20 cellular contexts compared by ENCODE assay signal in the genomic region with DNA sequence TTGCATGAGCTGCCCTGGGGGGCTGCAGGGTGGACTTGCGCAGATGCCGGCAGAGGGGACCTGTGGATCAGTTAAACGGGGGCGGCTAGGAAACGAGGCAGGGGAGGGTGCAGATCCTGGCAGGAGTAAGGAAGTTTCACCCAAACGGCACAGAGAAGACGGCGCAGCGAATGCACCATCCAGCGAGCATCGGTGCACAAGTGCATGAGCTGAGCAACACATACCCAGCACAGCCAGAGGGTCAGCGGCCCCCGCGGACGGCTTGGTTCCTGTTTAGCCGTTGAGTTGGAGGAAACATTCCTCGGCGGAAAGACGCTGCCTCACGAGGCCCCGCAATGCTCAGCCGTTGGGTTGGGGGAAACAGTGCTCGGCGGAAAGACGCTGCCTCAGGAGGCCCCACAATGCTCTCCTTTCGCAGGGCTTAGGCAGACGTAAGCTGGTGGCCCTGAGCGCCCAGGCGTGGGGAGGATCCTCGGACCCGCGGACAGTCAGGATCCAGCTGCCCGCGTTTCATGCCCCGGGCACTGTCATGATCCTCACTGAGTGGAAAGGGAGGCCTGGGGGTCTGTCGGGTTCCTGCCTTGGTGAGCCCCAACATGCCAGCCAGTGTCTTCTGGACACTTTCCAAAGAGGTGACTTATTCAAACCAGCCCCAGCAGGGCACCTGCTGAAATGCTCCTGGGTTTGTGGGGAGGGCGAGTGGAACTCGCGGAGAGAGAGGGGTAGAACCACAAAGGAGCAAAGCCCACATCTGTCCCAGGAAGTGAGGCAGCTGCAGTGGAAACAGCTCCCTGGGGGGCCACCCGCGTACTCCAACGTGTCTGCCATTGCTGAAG.
DNase-seq lines count a peak whose midpoint lies in the region; ATAC-seq and TF ChIP-seq lines count a peak whose summit lies in the region.
"Had no signal": no experiment of that assay in that cellular context is flagged by ENCODE, and none has a peak within 500 bp of the region (broad histone marks: within the 10 kb centered on the region; RNA-seq: fewer than 3 reads in every experiment).

No MANE protein-coding gene starts in this region.

- H3K4me3 ChIP-seq in adrenal gland: no peak overlapping the region
- no peak overlapping the region for H3K4me3 ChIP-seq in left lung
- H3K4me3 ChIP-seq in uterus: no peak overlapping the region
- H3K4me3 ChIP-seq: upper lobe of left lung had no signal

- H3K27me3 ChIP-seq in adrenal gland (no peaks in the 10 kb centered on the region), left lung (peaks cover 0 to 2% of the 10 kb centered on the region in 2 donors), uterus (no peaks in the 10 kb centered on the region)
- H3K27me3 ChIP-seq: upper lobe of left lung had no signal

- H3K4me1 Mint-ChIP-seq in activated naive CD4-positive, alpha-beta T cell treated with anti-CD3 and anti-CD28 coated beads, Interleukin-2, amount 50 U/mL, for 24 hours: peaks cover 6% of the 10 kb centered on the region

- H3K9me3 ChIP-seq in adrenal gland (replicated peaks in 1 of 3) (no peaks in the 10 kb centered on the region), left lung (no peaks in the 10 kb centered on the region), uterus (no peaks in the 10 kb centered on the region)
- H3K9me3 ChIP-seq: upper lobe of left lung had no signal

- H3K27me3 Mint-ChIP-seq in activated naive CD4-positive, alpha-beta T cell treated with anti-CD3 and anti-CD28 coated beads, Interleukin-2, amount 50 U/mL, for 24 hours: no peaks in the 10 kb centered on the region

- H3K36me3 ChIP-seq in adrenal gland (replicated peaks in 1 of 2) (no peaks in the 10 kb centered on the region), left lung (no peaks in the 10 kb centered on the region), uterus (no peaks in the 10 kb centered on the region)
- H3K36me3 ChIP-seq: upper lobe of left lung had no signal

- ATAC-seq in left lung: no peak
- ATAC-seq: Panc1; stimulated activated memory B cell treated with anti-CD40 and anti-IgM and Interleukin-4, amounts not matched to agents 10 μg/mL and 1 μg/mL and 100 μg/mL, for 72 hours had no signal

- TF ChIP-seq CTCF in adrenal gland (IDR thresholded peaks at IDR 0.05) (no peak), left lung (IDR thresholded peaks at IDR 0.05) (no peak), uterus (IDR thresholded peaks at IDR 0.05) (no peak)

- H3K27ac Mint-ChIP-seq in activated naive CD4-positive, alpha-beta T cell treated with anti-CD3 and anti-CD28 coated beads, Interleukin-2, amount 50 U/mL, for 24 hours: peak overlapping the region; percentile 46
- H3K27ac Mint-ChIP-seq: immature natural killer cell; stimulated activated memory B cell treated with anti-CD40 and anti-IgM and Interleukin-4, amounts not matched to agents 10 μg/mL and 1 μg/mL and 100 μg/mL, for 72 hours had no signal

- intact Hi-C loops in adrenal gland (cut with DNase I) (loop anchor here in 1 of 2 donors (5.0 kb wide), 1 partner anchor 53 kb away; no protein-coding TSS in a partner anchor), left lung (cut with DNase I) (no loop called here), uterus (cut with DNase I; ENCODE audit: low total_unique reads) (no loop called here)

- no peaks in the 10 kb centered on the region for H3K36me3 Mint-ChIP-seq in activated naive CD4-positive, alpha-beta T cell treated with anti-CD3 and anti-CD28 coated beads, Interleukin-2, amount 50 U/mL, for 24 hours
- H3K36me3 Mint-ChIP-seq: immature natural killer cell had no signal

- no peak for TF ChIP-seq POLR2A in adrenal gland (IDR thresholded peaks at IDR 0.05)
- no peak for TF ChIP-seq POLR2A in uterus (IDR thresholded peaks at IDR 0.05)

- H3K9me3 Mint-ChIP-seq in activated naive CD4-positive, alpha-beta T cell treated with anti-CD3 and anti-CD28 coated beads, Interleukin-2, amount 50 U/mL, for 24 hours: no peaks in the 10 kb centered on the region
- H3K9me3 Mint-ChIP-seq: immature natural killer cell; stimulated activated memory B cell treated with anti-CD40 and anti-IgM and Interleukin-4, amounts not matched to agents 10 μg/mL and 1 μg/mL and 100 μg/mL, for 72 hours had no signal

- H3K4me3 Mint-ChIP-seq in activated naive CD4-positive, alpha-beta T cell treated with anti-CD3 and anti-CD28 coated beads, Interleukin-2, amount 50 U/mL, for 24 hours: no peak overlapping the region
- H3K4me3 Mint-ChIP-seq: immature natural killer cell; stimulated activated memory B cell treated with anti-CD40 and anti-IgM and Interleukin-4, amounts not matched to agents 10 μg/mL and 1 μg/mL and 100 μg/mL, for 72 hours had no signal

- DNase-seq in activated naive CD4-positive, alpha-beta T cell (lab: John Stamatoyannopoulos, UW): no peak
- peak in 5 of 7 donors; percentile 5 to 37 (median 9) for DNase-seq in adrenal gland
- peak; percentile 29 to 70 for DNase-seq in left lung
- DNase-seq in uterus: peak; percentile 5 to 7
- no peak for DNase-seq in NCI-H2227 treated with DMSO at 0.1 percent for 48 hours (lab: John Stamatoyannopoulos, UW)
- DNase-seq in cortex of kidney (lab: John Stamatoyannopoulos, UW): no peak
- no peak for DNase-seq in KG1 (lab: John Stamatoyannopoulos, UW)
- DNase-seq: cerebellar nuclear complex, COR-L47, immature natural killer cell, MM.1S, NCI-H1930, small intestine, SW 1271 had no signal

- no peak overlapping the region for H3K27ac ChIP-seq in adrenal gland
- H3K27ac ChIP-seq in left lung: no peak overlapping the region
- no peak overlapping the region for H3K27ac ChIP-seq in uterus
- H3K27ac ChIP-seq: epithelial cell of prostate, upper lobe of left lung, VCaP had no signal

- WGBS in adrenal gland, 4 donors: 84 to 89% (median 85%) methylated on average over 33 to 42 of the region's 42 CpGs

- H3K4me1 ChIP-seq in adrenal gland (replicated peaks in 1 of 2) (no peaks in the 10 kb centered on the region), left lung (peaks cover 0 to 20% of the 10 kb centered on the region in 2 donors), uterus (no peaks in the 10 kb centered on the region)
- H3K4me1 ChIP-seq: upper lobe of left lung had no signal

Comparison
In these comparisons a context has a peak if more than half of its experiments do, and no peak if none do; other contexts are left out.
1. DNase-seq: peak in adrenal gland (5 of 7), left lung (2 of 2) and uterus (2 of 2); none in activated naive CD4-positive, alpha-beta T cell (0 of 4), NCI-H2227 treated with DMSO at 0.1 percent for 48 hours (single experiment), cortex of kidney (single experiment) and KG1 (single experiment).